Comparison of ENCODE assay signal across 7 cellular contexts in genomic region chr3:50319872-50320625, GRCh38. TPM values are rescaled to one million over a fixed set of nuclear protein-coding genes. Genes with fewer than 3 reads are reported as not detected.
DNase-seq lines count a peak whose midpoint lies in the region; ATAC-seq and TF ChIP-seq lines count a peak whose summit lies in the region.

No MANE protein-coding gene starts in this region.

- no peak overlapping the region; the same call in 1 of the 2 replicates for H3K56ac ChIP-seq in IMR-90 (ENCODE audit: extremely low read depth, insufficient read depth, low read length)

- peak overlapping the region; percentile 87 for H3K9ac ChIP-seq in IMR-90 (ENCODE audit: low read depth, low read length)

- peak overlapping the region; percentile 32 for H3K23ac ChIP-seq in IMR-90 (ENCODE audit: low read depth, low read length)

- H3K4me1 ChIP-seq in IMR-90 (ENCODE audit: control insufficient read depth, insufficient read depth, low read length) (peaks cover 25% of the 10 kb centered on the region), ascending aorta (peaks cover 8 to 28% of the 10 kb centered on the region in 2 donors), suprapubic skin (peaks cover 89% of the 10 kb centered on the region)

- peak overlapping the region; percentile 37; the same call in 1 of the 2 replicates for H2AK5ac ChIP-seq in IMR-90 (ENCODE audit: low read depth, low read length)

- POLR2A ChIA-PET in IMR-90 (lab: Charles Lee; ENCODE audit: unreplicated experiment): no interaction called here

- 80% methylated on average over 28 of the region's 30 CpGs; no CpG with 5 or more reads in 1 of the 2 experiments for WGBS in IMR-90 (ENCODE audit: extremely low coverage in 2 of 2, insufficient read length in 1 of 2), 2 experiments
- 82% methylated on average over 16 of the region's 30 CpGs for WGBS in suprapubic skin

- peak overlapping the region; percentile 96 for H3K4me2 ChIP-seq in IMR-90 (ENCODE audit: low read depth, low read length)

- H2AFZ ChIP-seq in IMR-90 (replicated peaks; ENCODE audit: low read length, poor library complexity): no peak overlapping the region

- H2AK9ac ChIP-seq in IMR-90 (replicated peaks; ENCODE audit: low read depth, low read length, poor library complexity): peak overlapping the region; percentile 91

- peaks cover 22% of the 10 kb centered on the region for H3K9me1 ChIP-seq in IMR-90 (ENCODE audit: insufficient read depth, low read length)

- H4K91ac ChIP-seq in IMR-90 (ENCODE audit: insufficient read depth, low read depth, low read length): peak overlapping the region; percentile 5; the same call in 1 of the 2 replicates

- no peak overlapping the region for H2BK20ac ChIP-seq in IMR-90 (ENCODE audit: low read depth, low read length)

- ATAC-seq in IMR-90 (ENCODE audit: low read depth): no peak
- ATAC-seq in GM21381 (IDR thresholded peaks at IDR 0.05; ENCODE audit: unreplicated experiment): no peak

- H4K20me1 ChIP-seq in IMR-90 (ENCODE audit: insufficient read depth, low read length): peaks cover 16% of the 10 kb centered on the region; the same call in 1 of the 2 replicates

- no peak for TF ChIP-seq RAD21 in IMR-90 (IDR thresholded peaks at IDR 0.05; ENCODE audit: low read length)

- H3K4me3 ChIP-seq in IMR-90 (ENCODE audit: insufficient read depth, low read depth, low read length): peak overlapping the region; percentile 58
- peak overlapping the region; percentile 66 to 81 for H3K4me3 ChIP-seq in ascending aorta
- H3K4me3 ChIP-seq in kidney epithelial cell (ENCODE audit: low read depth, low read length): peak overlapping the region; percentile 81
- H3K4me3 ChIP-seq in suprapubic skin: peak overlapping the region; percentile 93

- CTCF ChIA-PET in IMR-90 (lab: Yijun Ruan, JAX): no interaction called here

- H3K27ac ChIP-seq in IMR-90 (ENCODE audit: insufficient read depth, low read length) (peak overlapping the region; percentile 98), ascending aorta (peak overlapping the region; percentile 92 to 93), suprapubic skin (peak overlapping the region; percentile 96)

- H3K36me3 ChIP-seq in IMR-90 (ENCODE audit: control insufficient read depth, insufficient read depth, low read length) (peaks cover 38% of the 10 kb centered on the region), ascending aorta (peaks cover 0 to 24% of the 10 kb centered on the region in 2 donors), kidney epithelial cell (ENCODE audit: control insufficient read depth, insufficient read depth, low read length) (peaks cover 3% of the 10 kb centered on the region), suprapubic skin (peaks cover 19% of the 10 kb centered on the region)

- no peak overlapping the region for H2BK5ac ChIP-seq in IMR-90 (ENCODE audit: low read depth, low read length, poor library complexity, severe bottlenecking)

- no peaks in the 10 kb centered on the region for H3K27me3 ChIP-seq in IMR-90 (ENCODE audit: control insufficient read depth, insufficient read depth, low read length)
- no peaks in the 10 kb centered on the region for H3K27me3 ChIP-seq in ascending aorta
- H3K27me3 ChIP-seq in kidney epithelial cell (ENCODE audit: control insufficient read depth, insufficient read depth, low read length): no peaks in the 10 kb centered on the region
- no peaks in the 10 kb centered on the region for H3K27me3 ChIP-seq in suprapubic skin

- peak overlapping the region; percentile 87 for H3K4ac ChIP-seq in IMR-90 (ENCODE audit: low read depth, low read length)

- no peak overlapping the region for H4K5ac ChIP-seq in IMR-90 (ENCODE audit: low read depth, low read length)

- no peak for TF ChIP-seq EP300 in suprapubic skin (IDR thresholded peaks at IDR 0.05)

- BruUV-seq in IMR-90 (replicated peaks; lab: Mats Ljungman, UMichigan): TSS peak; percentile 64

- in situ Hi-C loops in IMR-90 (cut with MboI; ENCODE audit: low sequenced_read_pairs): no loop called here

- H3K18ac ChIP-seq in IMR-90 (ENCODE audit: low read depth, low read length): no peak overlapping the region

- H4K8ac ChIP-seq in IMR-90 (ENCODE audit: low read depth in 2 of 2, low read length in 2 of 2): peak overlapping the region; percentile 20 to 74; a peak in 1 of 4 replicates

- 0 out of 2 replicates have a peak overlapping the region, but pooled peaks have one; percentile 8 for H3K14ac ChIP-seq in IMR-90 (replicated peaks; ENCODE audit: low read depth, low read length)

- TF ChIP-seq POLR2A in IMR-90 (IDR thresholded peaks at IDR 0.05; ENCODE audit: low read depth, low read length): no peak
- no peak for TF ChIP-seq POLR2A in suprapubic skin (IDR thresholded peaks at IDR 0.05)

- H3K79me1 ChIP-seq in IMR-90 (ENCODE audit: low read depth in 1 of 2, low read length in 2 of 2): peaks cover 29 to 59% of the 10 kb centered on the region in 2 experiments

- TF ChIP-seq CTCF in IMR-90 (conservative IDR thresholded peaks at IDR 0.05; ENCODE audit: low read depth, low read length) (no peak), ascending aorta (IDR thresholded peaks at IDR 0.05) (no peak), kidney epithelial cell (IDR thresholded peaks at IDR 0.05; ENCODE audit: insufficient read depth, low read length, poor library complexity, severe bottlenecking) (no peak), suprapubic skin (IDR thresholded peaks at IDR 0.05) (no peak)

- no peak overlapping the region for H2BK120ac ChIP-seq in IMR-90 (ENCODE audit: low read depth, low read length)

- DNase-seq in IMR-90 (no peak), ascending aorta (ENCODE audit: low spot score in 2 of 2) (no peak), kidney epithelial cell (ENCODE audit: low read depth) (no peak), suprapubic skin (ENCODE audit: low spot score in 2 of 2) (no peak), LoVo (ENCODE audit: low spot score) (no peak), KG1 (lab: John Stamatoyannopoulos, UW) (no peak)

- intact Hi-C loops in IMR-90 (cut with micrococcal nuclease) (loop anchor here (5.0 kb wide), 1 partner anchor 58 kb away; no protein-coding TSS in a partner anchor), ascending aorta (cut with DNase I) (no loop called here)

- no peak overlapping the region for H2BK15ac ChIP-seq in IMR-90 (ENCODE audit: low read depth, low read length)

- H3K9me3 ChIP-seq in IMR-90 (ENCODE audit: control insufficient read depth, insufficient read depth, low read length) (no peaks in the 10 kb centered on the region), ascending aorta (no peaks in the 10 kb centered on the region), suprapubic skin (no peaks in the 10 kb centered on the region)

- dilution Hi-C loops in IMR-90 (cut with HindIII; ENCODE audit: low sequenced_read_pairs, unreplicated experiment): no loop called here

TF ChIP-seq in IMR-90, 13 proteins besides CTCF, POLR2A, EP300 and RAD21 (continues in another document):
- TF ChIP-seq RCOR1 (IDR thresholded peaks at IDR 0.05; ENCODE audit: insufficient replicate concordance, low read length): no peak
- no peak for TF ChIP-seq BHLHE40 (IDR thresholded peaks at IDR 0.05; ENCODE audit: low read depth, low read length)
- no peak for TF ChIP-seq MXI1 (IDR thresholded peaks at IDR 0.05; ENCODE audit: borderline replicate concordance, low read depth, low read length)
- TF ChIP-seq MAZ (IDR thresholded peaks at IDR 0.05; ENCODE audit: borderline replicate concordance, low read depth, low read length): no peak
- TF ChIP-seq RFX5 (IDR thresholded peaks at IDR 0.05; ENCODE audit: low read depth, low read length): no peak
- TF ChIP-seq SMC3 (IDR thresholded peaks at IDR 0.05; ENCODE audit: low read depth, low read length): no peak
- TF ChIP-seq FOS (IDR thresholded peaks at IDR 0.05; ENCODE audit: low read depth, low read length): no peak
- no peak for TF ChIP-seq USF2 (IDR thresholded peaks at IDR 0.05; ENCODE audit: low read depth, low read length)

RNA-seq across cellular contexts. Expression of gene HYAL2, which starts 2.5 kb away (rescaled TPM):
- total RNA-seq in IMR-90 (2012; rRNA removed) (53.6 and 56.8 TPM in 2 replicates), ascending aorta (449 TPM), kidney epithelial cell (89.3 and 104 TPM in 2 replicates), suprapubic skin (10 to 100 TPM; 47.7 to 87.0 (median 80.3) TPM)
- 104 and 114 TPM in 2 replicates for polyA plus RNA-seq in IMR-90 (2012; rRNA removed)
- 59.7 and 156 TPM in 2 replicates for polyA plus RNA-seq in IMR-90 (2012; cell fraction: cytosol; rRNA removed)
- polyA plus RNA-seq in IMR-90 (2012; cell fraction: nucleus; rRNA removed; ENCODE audit: low replicate concordance): 32.0 and 77.6 TPM in 2 replicates

RNA-seq across cellular contexts. Expression of gene TUSC2, which starts 8.0 kb away (rescaled TPM):
- 13.4 and 14.2 TPM in 2 replicates for total RNA-seq in IMR-90 (2012; rRNA removed)
- 24.0 and 24.8 TPM in 2 replicates for polyA plus RNA-seq in IMR-90 (2012; rRNA removed)
- 61.1 and 70.8 TPM in 2 replicates for polyA plus RNA-seq in IMR-90 (2012; cell fraction: cytosol; rRNA removed)
- polyA plus RNA-seq in IMR-90 (2012; cell fraction: nucleus; rRNA removed; ENCODE audit: low replicate concordance): 24.8 and 29.9 TPM in 2 replicates
- 25.4 TPM for total RNA-seq in ascending aorta
- total RNA-seq in kidney epithelial cell: 40.3 and 58.3 TPM in 2 replicates
- total RNA-seq in suprapubic skin: 10 to 100 TPM; 12.8 to 21.7 (median 17.4) TPM

RNA-seq across cellular contexts. Expression of gene HYAL1, which starts 16.7 kb away (rescaled TPM):
- under 0.01 and 0.36 TPM in 2 replicates for total RNA-seq in IMR-90 (2012; rRNA removed)
- 0.29 and 0.32 TPM in 2 replicates for polyA plus RNA-seq in IMR-90 (2012; rRNA removed)
- 0.21 and 0.32 TPM in 2 replicates for polyA plus RNA-seq in IMR-90 (2012; cell fraction: cytosol; rRNA removed)
- polyA plus RNA-seq in IMR-90 (2012; cell fraction: nucleus; rRNA removed; ENCODE audit: low replicate concordance): 1.4 and 2.3 TPM in 2 replicates
- total RNA-seq in ascending aorta: 49.5 TPM
- 0.14 TPM in 1 of 2 replicates, not detected in the other for total RNA-seq in kidney epithelial cell
- total RNA-seq in suprapubic skin: 10 to 100 TPM; 19.5 to 31.0 (median 27.4) TPM

RNA-seq across cellular contexts. Expression of gene RASSF1, which starts 20.6 kb away (rescaled TPM):
- total RNA-seq in IMR-90 (2012; rRNA removed): 17.4 and 18.3 TPM in 2 replicates
- 53.4 and 55.6 TPM in 2 replicates for polyA plus RNA-seq in IMR-90 (2012; rRNA removed)
- polyA plus RNA-seq in IMR-90 (2012; cell fraction: cytosol; rRNA removed): 48.6 and 60.5 TPM in 2 replicates
- polyA plus RNA-seq in IMR-90 (2012; cell fraction: nucleus; rRNA removed; ENCODE audit: low replicate concordance): 77.2 and 105 TPM in 2 replicates
- total RNA-seq in ascending aorta: 34.9 TPM
- total RNA-seq in kidney epithelial cell: 16.6 and 19.9 TPM in 2 replicates
- total RNA-seq in suprapubic skin: 10 to 100 TPM; 33.9 to 63.3 (median 39.7) TPM

RNA-seq across cellular contexts. Expression of gene HYAL3, which starts 20.8 kb away (rescaled TPM):
- total RNA-seq in IMR-90 (2012; rRNA removed): 2.2 and 2.7 TPM in 2 replicates
- polyA plus RNA-seq in IMR-90 (2012; rRNA removed): 5.7 and 7.6 TPM in 2 replicates
- polyA plus RNA-seq in IMR-90 (2012; cell fraction: cytosol; rRNA removed): 7.4 and 11.3 TPM in 2 replicates
- polyA plus RNA-seq in IMR-90 (2012; cell fraction: nucleus; rRNA removed; ENCODE audit: low replicate concordance): 4.6 and 10.7 TPM in 2 replicates
- total RNA-seq in ascending aorta: not detected
- 7.6 and 7.9 TPM in 2 replicates for total RNA-seq in kidney epithelial cell
- total RNA-seq in suprapubic skin: 1 to 10 TPM; 2.5 to 7.8 (median 6.1) TPM

Comparison
In these comparisons a context has a peak if more than half of its experiments do, and no peak if none do; other contexts are left out.
1. RNA of gene HYAL1, which starts 16.7 kb away (total RNA-seq): 49.5 TPM in ascending aorta (single experiment) and 19.5 to 31.0 TPM in suprapubic skin; under 0.01 to 0.36 TPM in IMR-90 and 0.14 TPM in kidney epithelial cell; every median in the first group is over 10 times any median in the second.
2. Peak in every context shown above with its lines, with median percentiles within 50 percentile points of each other: H3K27ac ChIP-seq and H3K4me3 ChIP-seq.